8 cellular contexts compared by ENCODE assay signal in genomic region chr1:197521118-197521739, GRCh38.
DNase-seq lines count a peak whose midpoint lies in the region; ATAC-seq, FAIRE-seq and TF ChIP-seq lines count a peak whose summit lies in the region.

No MANE protein-coding gene starts in this region.

- peaks cover 3% of the 10 kb centered on the region for H3K36me3 Mint-ChIP-seq in CD4-positive, alpha-beta T cell (ENCODE audit: low read depth)
- no peaks in the 10 kb centered on the region for H3K36me3 Mint-ChIP-seq in astrocyte (ENCODE audit: low read depth, unreplicated experiment)

- no peaks in the 10 kb centered on the region for H3K9me3 Mint-ChIP-seq in CD4-positive, alpha-beta T cell
- H3K9me3 Mint-ChIP-seq in astrocyte (ENCODE audit: unreplicated experiment) = no peaks in the 10 kb centered on the region

- no peaks in the 10 kb centered on the region for H3K79me2 ChIP-seq in astrocyte (ENCODE audit: insufficient read depth, low read length)

- H3K4me3 ChIP-seq in astrocyte (ENCODE audit: insufficient read depth, low read depth, low read length) = no peak overlapping the region

- H3K27me3 Mint-ChIP-seq in CD4-positive, alpha-beta T cell = no peaks in the 10 kb centered on the region
- no peaks in the 10 kb centered on the region for H3K27me3 Mint-ChIP-seq in astrocyte (ENCODE audit: low read depth, unreplicated experiment)

- ATAC-seq in CD4-positive, alpha-beta T cell (ENCODE audit: poor library complexity) = peak; percentile 52
- ATAC-seq in HG02678 (IDR thresholded peaks at IDR 0.05; ENCODE audit: unreplicated experiment) = peak; percentile 69

- H3K27ac ChIP-seq in CD4-positive, alpha-beta T cell (ENCODE audit: low read depth, low read length) = no peak overlapping the region
- H3K27ac ChIP-seq in astrocyte (ENCODE audit: low read depth, low read length) = no peak overlapping the region

- H2AFZ ChIP-seq in astrocyte (ENCODE audit: low read depth, low read length) = no peak overlapping the region

- H3K9ac ChIP-seq in astrocyte (ENCODE audit: low read length) = no peak overlapping the region

- DNase-seq in CD4-positive, alpha-beta T cell = no peak
- peak; percentile 6 for DNase-seq in GM12891 (ENCODE audit: insufficient read length, low spot score)
- peak; percentile 8 for DNase-seq in NCI-H2081 treated with DMSO at 0.1 percent for 48 hours (lab: John Stamatoyannopoulos, UW)
- DNase-seq in astrocyte (ENCODE audit: low read depth) = peak; percentile 6
- DNase-seq in left kidney (ENCODE audit: low read depth, low spot score) = peak; percentile 66
- no peak for DNase-seq in KG1 (lab: John Stamatoyannopoulos, UW)
- no peak for DNase-seq in islet precursor cell

- H3K9me3 ChIP-seq in CD4-positive, alpha-beta T cell (ENCODE audit: control insufficient read depth, low read length) = no peaks in the 10 kb centered on the region
- no peaks in the 10 kb centered on the region for H3K9me3 ChIP-seq in astrocyte (ENCODE audit: insufficient read depth, low read depth, low read length)

- POLR2A ChIA-PET in CD4-positive, alpha-beta T cell (lab: Charles Lee) = no interaction called here

- H3K27ac Mint-ChIP-seq in CD4-positive, alpha-beta T cell = no peak overlapping the region
- no peak overlapping the region for H3K27ac Mint-ChIP-seq in astrocyte (ENCODE audit: unreplicated experiment)

- H3K4me1 Mint-ChIP-seq in CD4-positive, alpha-beta T cell (ENCODE audit: low read depth) = no peaks in the 10 kb centered on the region
- H3K4me1 Mint-ChIP-seq in astrocyte (ENCODE audit: low read depth, unreplicated experiment) = no peaks in the 10 kb centered on the region

- H3K36me3 ChIP-seq in astrocyte (ENCODE audit: insufficient read depth, low read length) = no peaks in the 10 kb centered on the region

- intact Hi-C loops in CD4-positive, alpha-beta T cell (cut with DNase I, micrococcal nuclease) = loop anchor here (1.0 to 10.0 kb wide), 7 partner anchors 194 to 1184 kb away; no protein-coding TSS in a partner anchor

- CTCF ChIA-PET in CD4-positive, alpha-beta T cell (lab: Charles Lee) = interaction anchor here (0.8 to 1.6 kb wide), 2 partner anchors 347 to 406 kb away, joined by 3 to 6 read pairs; no protein-coding TSS in a partner anchor

- H3K4me3 Mint-ChIP-seq in CD4-positive, alpha-beta T cell = no peak overlapping the region
- H3K4me3 Mint-ChIP-seq in astrocyte (ENCODE audit: unreplicated experiment) = no peak overlapping the region

- H3K4me1 ChIP-seq in astrocyte (ENCODE audit: insufficient read depth, low read length) = no peaks in the 10 kb centered on the region

- H3K27me3 ChIP-seq in CD4-positive, alpha-beta T cell (ENCODE audit: control insufficient read depth, insufficient read depth, low read length) = no peaks in the 10 kb centered on the region
- no peaks in the 10 kb centered on the region for H3K27me3 ChIP-seq in astrocyte (ENCODE audit: insufficient read depth, low read length)

- peak; percentile 85 for TF ChIP-seq CTCF in CD4-positive, alpha-beta T cell (IDR thresholded peaks at IDR 0.05)
- peak; percentile 76 for TF ChIP-seq CTCF in astrocyte (IDR thresholded peaks at IDR 0.05; ENCODE audit: insufficient read depth, low read depth, low read length)

- TF ChIP-seq POLR2A in GM12891 (IDR thresholded peaks at IDR 0.05; ENCODE audit: low read depth, low read length) = no peak

- H3K4me2 ChIP-seq in astrocyte (ENCODE audit: low read length) = no peak overlapping the region

- H4K20me1 ChIP-seq in astrocyte (ENCODE audit: insufficient read depth, low read length) = no peaks in the 10 kb centered on the region

- FAIRE-seq in GM12891 (lab: Jason Lieb, UNC) = peak; percentile 83
- no peak for FAIRE-seq in astrocyte (lab: Jason Lieb, UNC)

TF ChIP-seq in GM12891, 5 proteins besides CTCF, POLR2A, EP300 and RAD21:
- TF ChIP-seq POU2F2 (IDR thresholded peaks at IDR 0.05; ENCODE audit: low read depth, low read length) = no peak
- no peak for TF ChIP-seq POLR2AphosphoS5 (IDR thresholded peaks at IDR 0.05; ENCODE audit: low read depth, low read length)
- no peak for TF ChIP-seq TAF1 (IDR thresholded peaks at IDR 0.05; ENCODE audit: low read depth, low read length)
- no peak for TF ChIP-seq PAX5 (IDR thresholded peaks at IDR 0.05; ENCODE audit: insufficient read depth, low read length, severe bottlenecking)

Comparison
In these comparisons a context has a peak if more than half of its experiments do, and no peak if none do; other contexts are left out.
1. DNase-seq: peak in GM12891 (single experiment), NCI-H2081 treated with DMSO at 0.1 percent for 48 hours (single experiment), astrocyte (single experiment) and left kidney (single experiment); none in CD4-positive, alpha-beta T cell (0 of 10), KG1 (single experiment) and islet precursor cell (single experiment).